15 cellular contexts compared by ENCODE assay signal in the genomic region with DNA sequence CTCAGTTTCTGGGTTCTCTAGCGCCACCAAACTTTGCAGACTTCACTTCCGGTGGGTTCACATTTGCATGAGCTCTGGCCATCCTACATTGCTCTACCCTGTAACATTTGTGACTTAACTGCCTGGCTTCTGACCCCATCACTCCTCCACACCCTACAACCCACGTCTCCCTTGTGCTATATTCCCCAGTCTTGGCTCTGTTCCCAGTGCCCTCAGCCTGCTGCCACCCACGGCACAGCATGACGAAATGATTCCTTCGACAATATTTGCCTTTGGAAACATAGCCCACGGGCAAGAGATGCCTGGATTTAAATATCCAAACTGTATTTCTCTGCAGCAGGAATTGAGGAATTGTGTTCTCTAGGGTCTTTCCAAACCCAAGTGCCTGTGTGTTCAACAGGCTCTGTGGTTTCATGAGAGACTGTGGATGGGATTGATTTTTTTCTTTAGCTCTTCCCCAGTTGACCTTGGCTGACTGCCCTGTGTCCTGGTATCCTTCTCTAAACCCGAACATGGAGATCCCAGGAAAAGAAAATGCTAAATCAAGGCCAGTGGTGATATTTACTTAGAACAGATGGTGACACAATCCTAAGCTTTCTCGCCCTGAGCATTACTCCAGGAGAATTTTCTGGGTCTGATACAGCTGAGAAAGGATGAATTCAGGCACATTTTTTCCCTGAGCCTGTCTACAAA. TPM values are rescaled to one million over a fixed set of nuclear protein-coding genes. Genes with fewer than 3 reads are reported as not detected.
DNase-seq lines count a peak whose midpoint lies in the region; ATAC-seq and TF ChIP-seq lines count a peak whose summit lies in the region.
"Had no signal": no experiment of that assay in that cellular context is flagged by ENCODE, and none has a peak within 500 bp of the region (broad histone marks: within the 10 kb centered on the region; RNA-seq: fewer than 3 reads in every experiment).

No MANE protein-coding gene starts in this region.

- 8% methylated on average over 9 of the region's 9 CpGs for WGBS in aorta, 2 donors

- intact Hi-C loops in left cardiac atrium (cut with DNase I) (no loop called here), left ventricle myocardium inferior (cut with micrococcal nuclease) (no loop called here), aorta (cut with DNase I) (loop anchor here in 1 of 2 donors (5.0 kb wide), 1 partner anchor 116 kb away; no protein-coding TSS in a partner anchor)

- no peaks in the 10 kb centered on the region for H3K9me3 ChIP-seq in left ventricle myocardium inferior (replicated peaks)
- no peaks in the 10 kb centered on the region for H3K9me3 ChIP-seq in aorta (ENCODE audit: control insufficient read depth, low read length)
- H3K9me3 ChIP-seq: uterus had no signal

- peak in 1 of 2 donors; percentile 23 for ATAC-seq in left cardiac atrium
- ATAC-seq in aorta (ENCODE audit: low FRiP score), result peak; percentile 73
- no peak for ATAC-seq in GM19467 (IDR thresholded peaks at IDR 0.05; ENCODE audit: unreplicated experiment)
- ATAC-seq: activated CD4-positive, CD25-positive, alpha-beta regulatory T cell treated with anti-CD3 and anti-CD28 coated beads, Interleukin-2, amount 50 U/mL, for 24 hours; activated naive CD8-positive, alpha-beta T cell treated with anti-CD3 and anti-CD28 coated beads, Interleukin-2, amount 50 U/mL, for 24 hours had no signal

- H3K4me3 ChIP-seq in left ventricle myocardium inferior (no peak overlapping the region), aorta (ENCODE audit: low read length in 2 of 2) (no peak overlapping the region)
- H3K4me3 ChIP-seq: uterus had no signal

- H3K36me3 ChIP-seq in left ventricle myocardium inferior (no peaks in the 10 kb centered on the region), aorta (ENCODE audit: control insufficient read depth in 1 of 2, insufficient read depth in 2 of 2, low read length in 1 of 2) (no peaks in the 10 kb centered on the region)
- H3K36me3 ChIP-seq: uterus had no signal

- no peaks in the 10 kb centered on the region for H3K4me1 ChIP-seq in left ventricle myocardium inferior
- no peaks in the 10 kb centered on the region for H3K4me1 ChIP-seq in aorta (ENCODE audit: control insufficient read depth in 1 of 2, insufficient read depth in 2 of 2, low read length in 2 of 2)
- H3K4me1 ChIP-seq: uterus had no signal

- peak; percentile 17 for DNase-seq in left cardiac atrium
- no peak for DNase-seq in left ventricle myocardium inferior
- peak; percentile 71 to 79 for DNase-seq in SHP77 (lab: John Stamatoyannopoulos, UW)
- peak; percentile 1 for DNase-seq in foreskin melanocyte
- peak; percentile 62 to 74 for DNase-seq in aorta
- no peak for DNase-seq in cerebellar nuclear complex (lab: John Stamatoyannopoulos, UW)
- no peak for DNase-seq in NOMO-1 treated with dmso at 0.1 percent for 144 hours (lab: John Stamatoyannopoulos, UW; ENCODE audit: unreplicated experiment)
- DNase-seq: activated naive CD8-positive, alpha-beta T cell treated with anti-CD3 and anti-CD28 coated beads, Interleukin-2, amount 50 U/mL, for 24 hours; AML-193; stimulated activated CD4-positive, alpha-beta T cell treated with anti-CD3 and anti-CD28 coated beads, Interleukin-2, amount 100 ng/mL, for 24 hours had no signal

- H3K27ac ChIP-seq in left ventricle myocardium inferior (replicated peaks) (no peak overlapping the region), aorta (ENCODE audit: low read depth in 1 of 2, low read length in 2 of 2) (peak overlapping the region; percentile 48 to 52)
- H3K27ac ChIP-seq: uterus had no signal

- peaks cover 27% of the 10 kb centered on the region for H3K27me3 ChIP-seq in left ventricle myocardium inferior (ENCODE audit: low read depth)
- H3K27me3 ChIP-seq in aorta (ENCODE audit: control insufficient read depth in 1 of 2, insufficient read depth in 2 of 2, low read length in 1 of 2), result no peaks in the 10 kb centered on the region
- H3K27me3 ChIP-seq: uterus had no signal

- no peak for TF ChIP-seq CTCF in left ventricle myocardium inferior (IDR thresholded peaks at IDR 0.05; ENCODE audit: borderline replicate concordance)

RNA-seq across cellular contexts. Expression of gene GRIA1, which starts 44.4 kb away (rescaled TPM):
- under 1 TPM; 0.24 to 0.41 TPM for total RNA-seq in left cardiac atrium
- total RNA-seq in left ventricle myocardium inferior, result 0.14 TPM
- total RNA-seq in aorta, result 1 to 10 TPM; 6.3 to 6.5 TPM
- 10 to 100 TPM in 1 of 2 donors, 1 to 10 TPM in 1; 7.5 to 20.2 TPM for polyA plus RNA-seq in aorta
- total RNA-seq: glomerular endothelial cell, mononuclear cell had no signal

Comparison
In these comparisons a context has a peak if more than half of its experiments do, and no peak if none do; other contexts are left out.
1. DNase-seq: peak in left cardiac atrium (single experiment), SHP77 (2 of 2), foreskin melanocyte (single experiment) and aorta (2 of 2); none in left ventricle myocardium inferior (single experiment), cerebellar nuclear complex (0 of 2) and NOMO-1 treated with dmso at 0.1 percent for 144 hours (single experiment).